In genomic region chr11:569273-569885, GRCh38 we compare ENCODE assay signal across 8 cellular contexts. TPM values are rescaled to one million over a fixed set of nuclear protein-coding genes. Genes with fewer than 3 reads are reported as not detected.
DNase-seq lines count a peak whose midpoint lies in the region; ATAC-seq, FAIRE-seq and TF ChIP-seq lines count a peak whose summit lies in the region.

No MANE protein-coding gene starts in this region.

- TF ChIP-seq CTCF in K562 (IDR thresholded peaks at IDR 0.05 in 2 of 3, conservative IDR thresholded peaks at IDR 0.05 in 1 of 3; ENCODE audit: insufficient read depth in 2 of 3, low read depth in 1 of 3, low read length in 3 of 3) (no peak), left lung (IDR thresholded peaks at IDR 0.05) (no peak)

- H3K27me3 Mint-ChIP-seq in T-helper 1 cell treated with Interleukin-12 subunit alpha and Interleukin-12 subunit beta and Interleukin-4 antibody, amounts not matched to agents 30 μg/mL and 1 μg/mL, for 36 hours (ENCODE audit: low read depth) = peaks cover 5% of the 10 kb centered on the region

- TF ChIP-seq EP300 in K562 (IDR thresholded peaks at IDR 0.05; ENCODE audit: low read length) = no peak

- TSS peak; percentile 90 for BruUV-seq in K562 (replicated peaks; lab: Mats Ljungman, UMichigan)

- H3K27ac ChIP-seq in K562 (ENCODE audit: extremely low read depth, low read depth, low read length) (peak overlapping the region; percentile 82), left lung (peak overlapping the region; percentile 67 to 83), thymus (ENCODE audit: low read depth) (no peak overlapping the region)

- 0 out of 2 replicates have a peak overlapping the region, but pooled peaks have one; percentile 63 for H2AFZ ChIP-seq in K562 (ENCODE audit: low read depth, low read length)

- H3K9ac ChIP-seq in K562 (ENCODE audit: insufficient read depth in 1 of 2, low read depth in 2 of 2, low read length in 2 of 2) = peak overlapping the region; percentile 83 to 96

- TF ChIP-seq POLR2A in K562 (conservative IDR thresholded peaks at IDR 0.05) = no peak

- intact Hi-C loops in K562 (cut with micrococcal nuclease) (loop anchor here (10.0 kb wide), 1 partner anchor 225 kb away; the partner anchor contains the start of genes CEND1 and SLC25A22), left lung (cut with DNase I) (no loop called here)

- H3K4me3 ChIP-seq in K562 = peak overlapping the region; percentile 84
- H3K4me3 ChIP-seq in left lung = peak overlapping the region; percentile 48 to 53
- H3K4me3 ChIP-seq in thymus (ENCODE audit: low read length) = peak overlapping the region; percentile 64

- ATAC-seq in K562 (no peak), left lung (no peak), GM19455 (IDR thresholded peaks at IDR 0.05; ENCODE audit: unreplicated experiment) (no peak)

- CTCF ChIA-PET in K562 (lab: Yijun Ruan, JAX; ENCODE audit: low intra/inter-chr PET ratio) = no interaction called here

- 30% methylated on average over 16 of the region's 28 CpGs for WGBS in K562 (ENCODE audit: insufficient coverage, low coverage, missing lambda C conversion rate)
- 62% methylated on average over 28 of the region's 28 CpGs for WGBS in thymus

- no peak for TF ChIP-seq RAD21 in K562 (CRISPR knock-in tag; conservative IDR thresholded peaks at IDR 0.05 in 1 of 2, IDR thresholded peaks at IDR 0.05 in 1 of 2)

- H3K9me1 ChIP-seq in K562 (ENCODE audit: control insufficient read depth, insufficient read depth, low read length) = no peaks in the 10 kb centered on the region

- POLR2A ChIA-PET in K562 (lab: Yijun Ruan, JAX) = interaction anchor here (0.6 to 1.4 kb wide), 4 partner anchors 8 to 120 kb away, joined by 4 to 5 read pairs (median 5); no protein-coding TSS in a partner anchor

- DNase-seq in T-helper 1 cell (no peak), K562 (ENCODE audit: extremely low read depth in 1 of 4, low spot score in 3 of 4) (peak in 1 of 4 experiments; percentile 43), left lung (no peak), SW480 (ENCODE audit: low spot score) (no peak)
- DNase-seq in central memory CD4-positive, alpha-beta T cell = no peak

- in situ Hi-C loops in K562 (cut with MboI) = no loop called here

- no peaks in the 10 kb centered on the region for H4K20me1 ChIP-seq in K562 (replicated peaks; ENCODE audit: control insufficient read depth, insufficient read depth, low read length)

- H3K27ac Mint-ChIP-seq in T-helper 1 cell treated with Interleukin-12 subunit alpha and Interleukin-12 subunit beta and Interleukin-4 antibody, amounts not matched to agents 30 μg/mL and 1 μg/mL, for 36 hours = peak overlapping the region; percentile 49

- peaks cover 10% of the 10 kb centered on the region; the same call in 2 of the 3 replicates for H3K36me3 ChIP-seq in K562 (ENCODE audit: control insufficient read depth, insufficient read depth, low read length)
- H3K36me3 ChIP-seq in left lung = no peaks in the 10 kb centered on the region
- H3K36me3 ChIP-seq in thymus (ENCODE audit: control insufficient read depth, insufficient read depth) = no peaks in the 10 kb centered on the region

- no peak for FAIRE-seq in K562 (lab: Jason Lieb, UNC)

- H3K4me3 Mint-ChIP-seq in T-helper 1 cell treated with Interleukin-12 subunit alpha and Interleukin-12 subunit beta and Interleukin-4 antibody, amounts not matched to agents 30 μg/mL and 1 μg/mL, for 36 hours = peak overlapping the region; percentile 76

- H3K9me3 Mint-ChIP-seq in T-helper 1 cell treated with Interleukin-12 subunit alpha and Interleukin-12 subunit beta and Interleukin-4 antibody, amounts not matched to agents 30 μg/mL and 1 μg/mL, for 36 hours = no peaks in the 10 kb centered on the region

- peaks cover 14% of the 10 kb centered on the region for H3K4me1 Mint-ChIP-seq in T-helper 1 cell treated with Interleukin-12 subunit alpha and Interleukin-12 subunit beta and Interleukin-4 antibody, amounts not matched to agents 30 μg/mL and 1 μg/mL, for 36 hours (ENCODE audit: low read depth)

- H3K79me2 ChIP-seq in K562 (ENCODE audit: control insufficient read depth, insufficient read depth, low read length) = peaks cover 34% of the 10 kb centered on the region

- no peaks in the 10 kb centered on the region for H3K9me3 ChIP-seq in K562 (replicated peaks; ENCODE audit: control insufficient read depth, insufficient read depth, low read depth, low read length)
- no peaks in the 10 kb centered on the region for H3K9me3 ChIP-seq in left lung
- H3K9me3 ChIP-seq in thymus (ENCODE audit: control insufficient read depth) = no peaks in the 10 kb centered on the region

- peak overlapping the region; percentile 74 for H3K4me2 ChIP-seq in K562 (ENCODE audit: insufficient read depth, low read length)

- H3K27me3 ChIP-seq in K562 (ENCODE audit: control insufficient read depth in 2 of 2, insufficient read depth in 2 of 2, low read length in 2 of 2) = no peaks in the 10 kb centered on the region
- H3K27me3 ChIP-seq in left lung = peaks cover 0 to 28% of the 10 kb centered on the region in 2 donors
- no peaks in the 10 kb centered on the region for H3K27me3 ChIP-seq in thymus (ENCODE audit: control insufficient read depth, insufficient read depth)

- H3K36me3 Mint-ChIP-seq in T-helper 1 cell treated with Interleukin-12 subunit alpha and Interleukin-12 subunit beta and Interleukin-4 antibody, amounts not matched to agents 30 μg/mL and 1 μg/mL, for 36 hours (ENCODE audit: low read depth) = no peaks in the 10 kb centered on the region

- H3K4me1 ChIP-seq in K562 (replicated peaks in 1 of 2; ENCODE audit: control insufficient read depth in 2 of 2, insufficient read depth in 2 of 2, low read length in 2 of 2) = peaks cover 36 to 67% of the 10 kb centered on the region in 2 experiments
- H3K4me1 ChIP-seq in left lung = peaks cover 6 to 32% of the 10 kb centered on the region in 2 donors
- H3K4me1 ChIP-seq in thymus (ENCODE audit: control insufficient read depth, insufficient read depth, low read length) = peaks cover 24% of the 10 kb centered on the region

RNA-seq across cellular contexts. Expression of gene PHRF1, which starts 6.9 kb away (rescaled TPM):
- total RNA-seq in K562 (2011; cell fraction: chromatin; rRNA removed; ENCODE audit: low replicate concordance) = 57.3 and 135 TPM in 2 replicates
- 56.1 and 60.9 TPM in 2 replicates for total RNA-seq in K562 (2011; cell fraction: nucleolus; rRNA removed)
- 48.9 and 51.5 TPM in 2 replicates for total RNA-seq in K562 (2011; cell fraction: nucleoplasm; rRNA removed)
- total RNA-seq in K562 (2014; rRNA removed) = 20.4 and 28.6 TPM in 2 replicates
- total RNA-seq in K562 (2014; rRNA removed; fragmentation: Illumina TruSeq; extraction: Trizol) = 4.2 and 4.9 TPM in 2 replicates
- 17.4 and 19.1 TPM in 2 replicates for total RNA-seq in K562 (2015; rRNA removed; fragmentation: Illumina TruSeq; extraction: Trizol)
- 34.5 and 37.2 TPM in 2 replicates for total RNA-seq in K562 (2021)
- 7.5 and 10.5 TPM in 2 replicates for polyA plus RNA-seq in K562 (2011; rRNA removed)
- 7.2 and 14.5 TPM in 2 replicates for polyA plus RNA-seq in K562 (2011; cell fraction: cytosol; rRNA removed)
- 27.6 and 43.0 TPM in 2 replicates for polyA plus RNA-seq in K562 (2011; cell fraction: nucleus; rRNA removed)
- polyA plus RNA-seq in K562 (2012) = 12.2 and 16.7 TPM in 2 replicates
- polyA plus RNA-seq in K562 (2014; fragmentation: Illumina TruSeq; extraction: Trizol) = 7.7 and 14.5 TPM in 2 replicates
- under 1 TPM; 0.07 to 0.18 TPM for polyA plus RNA-seq in K562 (2014; fragmentation: Nextera tagmentation; extraction: Ambion mirVana)
- polyA plus RNA-seq in K562 (2014; rRNA removed) = 16.9 and 19.9 TPM in 2 replicates
- 6.1 and 8.0 TPM in 2 replicates for polyA minus RNA-seq in K562 (2011; rRNA and poly(A)+ RNA removed)
- polyA minus RNA-seq in K562 (2011; cell fraction: cytosol; rRNA and poly(A)+ RNA removed) = 13.6 and 23.3 TPM in 2 replicates
- 15.5 and 20.1 TPM in 2 replicates for polyA minus RNA-seq in K562 (2011; cell fraction: nucleus; rRNA and poly(A)+ RNA removed)
- total RNA-seq in left lung = 10 to 100 TPM; 23.9 to 32.7 TPM
- 23.7 TPM for polyA plus RNA-seq in thymus

RNA-seq across cellular contexts. Expression of gene RASSF7, which starts 8.6 kb away (rescaled TPM):
- total RNA-seq in K562 (2011; cell fraction: chromatin; rRNA removed; ENCODE audit: low replicate concordance) = 15.6 and 50.0 TPM in 2 replicates
- 73.5 and 76.5 TPM in 2 replicates for total RNA-seq in K562 (2011; cell fraction: nucleolus; rRNA removed)
- total RNA-seq in K562 (2011; cell fraction: nucleoplasm; rRNA removed) = 28.3 and 32.9 TPM in 2 replicates
- total RNA-seq in K562 (2014; rRNA removed) (45.2 and 50.3 TPM in 2 replicates), K562 (2014; rRNA removed; fragmentation: Illumina TruSeq; extraction: Trizol) (1.1 and 2.2 TPM in 2 replicates), K562 (2015; rRNA removed; fragmentation: Illumina TruSeq; extraction: Trizol) (16.2 and 18.6 TPM in 2 replicates), K562 (2021) (30.5 and 31.7 TPM in 2 replicates), left lung (10 to 100 TPM; 42.1 to 57.2 TPM)
- polyA plus RNA-seq in K562 (2011; rRNA removed) (19.8 and 30.3 TPM in 2 replicates), K562 (2014; fragmentation: Illumina TruSeq; extraction: Trizol) (3.0 and 17.0 TPM in 2 replicates), K562 (2014; fragmentation: Nextera tagmentation; extraction: Ambion mirVana) (under 1 TPM; 0.41 to 0.92 TPM), K562 (2014; rRNA removed) (44.3 and 52.7 TPM in 2 replicates), thymus (51.2 TPM)
- 43.4 and 94.2 TPM in 2 replicates for polyA plus RNA-seq in K562 (2011; cell fraction: cytosol; rRNA removed)
- 170 and 239 TPM in 2 replicates for polyA plus RNA-seq in K562 (2011; cell fraction: nucleus; rRNA removed)
- 27.7 and 32.0 TPM in 2 replicates for polyA plus RNA-seq in K562 (2012)
- 2.7 and 4.7 TPM in 2 replicates for polyA minus RNA-seq in K562 (2011; rRNA and poly(A)+ RNA removed)
- 10.8 and 13.3 TPM in 2 replicates for polyA minus RNA-seq in K562 (2011; cell fraction: cytosol; rRNA and poly(A)+ RNA removed)
- 18.8 and 21.8 TPM in 2 replicates for polyA minus RNA-seq in K562 (2011; cell fraction: nucleus; rRNA and poly(A)+ RNA removed)

RNA-seq across cellular contexts. Expression of gene LMNTD2, which starts 8.8 kb away (rescaled TPM):
- total RNA-seq in K562 (2011; cell fraction: chromatin; rRNA removed; ENCODE audit: low replicate concordance) = 3.8 and 17.0 TPM in 2 replicates
- 10.9 and 14.7 TPM in 2 replicates for total RNA-seq in K562 (2011; cell fraction: nucleolus; rRNA removed)
- 6.7 and 8.2 TPM in 2 replicates for total RNA-seq in K562 (2011; cell fraction: nucleoplasm; rRNA removed)
- total RNA-seq in K562 (2014; rRNA removed) (2.0 and 2.9 TPM in 2 replicates), K562 (2014; rRNA removed; fragmentation: Illumina TruSeq; extraction: Trizol) (0.19 TPM in 1 of 2 replicates, not detected in the other), K562 (2015; rRNA removed; fragmentation: Illumina TruSeq; extraction: Trizol) (0.98 and 1.1 TPM in 2 replicates), K562 (2021) (3.5 and 3.9 TPM in 2 replicates), left lung (1 to 10 TPM; 4.1 to 4.5 TPM)
- polyA plus RNA-seq in K562 (2011; rRNA removed) (1.1 and 2.8 TPM in 2 replicates), K562 (2014; fragmentation: Illumina TruSeq; extraction: Trizol) (0.48 and 0.98 TPM in 2 replicates), K562 (2014; fragmentation: Nextera tagmentation; extraction: Ambion mirVana) (not detected), K562 (2014; rRNA removed) (1.8 and 4.2 TPM in 2 replicates), thymus (5.8 TPM)
- polyA plus RNA-seq in K562 (2011; cell fraction: cytosol; rRNA removed) = 1.3 and 3.2 TPM in 2 replicates
- polyA plus RNA-seq in K562 (2011; cell fraction: nucleus; rRNA removed) = 28.7 and 36.1 TPM in 2 replicates
- 3.2 and 9.3 TPM in 2 replicates for polyA plus RNA-seq in K562 (2012)
- 0.14 and 0.30 TPM in 2 replicates for polyA minus RNA-seq in K562 (2011; rRNA and poly(A)+ RNA removed)
- polyA minus RNA-seq in K562 (2011; cell fraction: cytosol; rRNA and poly(A)+ RNA removed) = 1.2 and 1.4 TPM in 2 replicates
- 4.0 and 6.1 TPM in 2 replicates for polyA minus RNA-seq in K562 (2011; cell fraction: nucleus; rRNA and poly(A)+ RNA removed)

RNA-seq across cellular contexts. Expression of gene LRRC56, which starts 32.1 kb away (rescaled TPM):
- 8.0 and 39.1 TPM in 2 replicates for total RNA-seq in K562 (2011; cell fraction: chromatin; rRNA removed; ENCODE audit: low replicate concordance)
- total RNA-seq in K562 (2011; cell fraction: nucleolus; rRNA removed) = 24.1 and 24.3 TPM in 2 replicates
- 9.9 and 12.5 TPM in 2 replicates for total RNA-seq in K562 (2011; cell fraction: nucleoplasm; rRNA removed)
- total RNA-seq in K562 (2014; rRNA removed) = 1.5 and 1.6 TPM in 2 replicates
- total RNA-seq in K562 (2014; rRNA removed; fragmentation: Illumina TruSeq; extraction: Trizol) = 0.13 and 0.22 TPM in 2 replicates
- total RNA-seq in K562 (2015; rRNA removed; fragmentation: Illumina TruSeq; extraction: Trizol) = 1.0 and 1.3 TPM in 2 replicates
- total RNA-seq in K562 (2021) = 3.4 and 4.5 TPM in 2 replicates
- 1.0 and 1.6 TPM in 2 replicates for polyA plus RNA-seq in K562 (2011; rRNA removed)
- 0.84 and 3.6 TPM in 2 replicates for polyA plus RNA-seq in K562 (2011; cell fraction: cytosol; rRNA removed)
- 11.6 and 26.8 TPM in 2 replicates for polyA plus RNA-seq in K562 (2011; cell fraction: nucleus; rRNA removed)
- polyA plus RNA-seq in K562 (2012) = 3.3 and 10.8 TPM in 2 replicates
- polyA plus RNA-seq in K562 (2014; fragmentation: Illumina TruSeq; extraction: Trizol) = 0.61 and 1.4 TPM in 2 replicates
- polyA plus RNA-seq in K562 (2014; fragmentation: Nextera tagmentation; extraction: Ambion mirVana) = under 1 TPM in 1 of 2 experiments, not detected in 1; 0.03 TPM
- polyA plus RNA-seq in K562 (2014; rRNA removed) = 3.6 and 4.3 TPM in 2 replicates
- 0.45 and 0.77 TPM in 2 replicates for polyA minus RNA-seq in K562 (2011; rRNA and poly(A)+ RNA removed)
- 0.86 and 1.1 TPM in 2 replicates for polyA minus RNA-seq in K562 (2011; cell fraction: cytosol; rRNA and poly(A)+ RNA removed)
- polyA minus RNA-seq in K562 (2011; cell fraction: nucleus; rRNA and poly(A)+ RNA removed) = 3.6 and 4.6 TPM in 2 replicates
- total RNA-seq in left lung = 1 to 10 TPM; 1.8 to 3.1 TPM
- polyA plus RNA-seq in thymus = 2.4 TPM

RNA-seq across cellular contexts. Expression of gene HRAS, which starts 34.0 kb away (rescaled TPM):
- 31.9 and 88.4 TPM in 2 replicates for total RNA-seq in K562 (2011; cell fraction: chromatin; rRNA removed; ENCODE audit: low replicate concordance)
- 70.2 and 80.9 TPM in 2 replicates for total RNA-seq in K562 (2011; cell fraction: nucleolus; rRNA removed)
- 37.3 and 47.9 TPM in 2 replicates for total RNA-seq in K562 (2011; cell fraction: nucleoplasm; rRNA removed)
- total RNA-seq in K562 (2014; rRNA removed) (73.5 and 75.9 TPM in 2 replicates), K562 (2014; rRNA removed; fragmentation: Illumina TruSeq; extraction: Trizol) (11.3 and 16.8 TPM in 2 replicates), K562 (2015; rRNA removed; fragmentation: Illumina TruSeq; extraction: Trizol) (41.3 and 43.3 TPM in 2 replicates), K562 (2021) (64.9 and 68.5 TPM in 2 replicates), left lung (10 to 100 TPM; 43.2 to 52.4 TPM)
- polyA plus RNA-seq in K562 (2011; rRNA removed) (29.6 and 34.9 TPM in 2 replicates), K562 (2014; fragmentation: Illumina TruSeq; extraction: Trizol) (28.0 and 46.2 TPM in 2 replicates), K562 (2014; fragmentation: Nextera tagmentation; extraction: Ambion mirVana) (1 to 10 TPM; 2.8 to 5.8 TPM), K562 (2014; rRNA removed) (52.0 and 61.3 TPM in 2 replicates), thymus (145 TPM)
- 39.3 and 69.6 TPM in 2 replicates for polyA plus RNA-seq in K562 (2011; cell fraction: cytosol; rRNA removed)
- polyA plus RNA-seq in K562 (2011; cell fraction: nucleus; rRNA removed) = 98.3 and 113 TPM in 2 replicates
- 47.4 and 91.9 TPM in 2 replicates for polyA plus RNA-seq in K562 (2012)
- 17.3 and 37.2 TPM in 2 replicates for polyA minus RNA-seq in K562 (2011; rRNA and poly(A)+ RNA removed)
- 18.2 and 20.6 TPM in 2 replicates for polyA minus RNA-seq in K562 (2011; cell fraction: cytosol; rRNA and poly(A)+ RNA removed)
- 13.1 and 25.3 TPM in 2 replicates for polyA minus RNA-seq in K562 (2011; cell fraction: nucleus; rRNA and poly(A)+ RNA removed)
